In genomic region chr1:196355206-196355786, GRCh38 we compare ENCODE assay signal across 10 cellular contexts.
DNase-seq lines count a peak whose midpoint lies in the region; ATAC-seq and TF ChIP-seq lines count a peak whose summit lies in the region.
"Had no signal": no experiment of that assay in that cellular context is flagged by ENCODE, and none has a peak within 500 bp of the region (broad histone marks: within the 10 kb centered on the region; RNA-seq: fewer than 3 reads in every experiment).

No MANE protein-coding gene starts in this region.

- DNase-seq in left ventricle myocardium inferior (no peak), right cardiac atrium (no peak), RWPE1 (ENCODE audit: low spot score) (peak; percentile 43), ecto neural progenitor cell (ENCODE audit: low spot score) (no peak), epidermal melanocyte (ENCODE audit: insufficient read length, low spot score) (no peak)
- DNase-seq: activated naive CD8-positive, alpha-beta T cell treated with anti-CD3 and anti-CD28 coated beads, Interleukin-2, amount 10 ng/mL, durations not matched to agents 7 days and 5 days; retina had no signal

- 53% methylated on average over 3 of the region's 3 CpGs for WGBS in right cardiac atrium
- 70 to 78% methylated on average over 3 of the region's 3 CpGs for WGBS in gastroesophageal sphincter (ENCODE audit: low coverage in 1 of 2), 2 donors

- intact Hi-C loops in left ventricle myocardium inferior (cut with micrococcal nuclease) = no loop called here
- intact Hi-C loops in right cardiac atrium (cut with DNase I) = no loop called here

- H3K4me1 ChIP-seq in left ventricle myocardium inferior (no peaks in the 10 kb centered on the region), right cardiac atrium (ENCODE audit: control insufficient read depth, insufficient read depth, low read length) (no peaks in the 10 kb centered on the region), gastroesophageal sphincter (peaks cover 0 to 16% (median 0%) of the 10 kb centered on the region in 3 donors)

- TF ChIP-seq POLR2A in gastroesophageal sphincter (IDR thresholded peaks at IDR 0.05) = no peak

- POLR2A ChIA-PET in RWPE1 (lab: Yijun Ruan, JAX; ENCODE audit: low non-redundant PET) = no interaction called here

- H3K36me3 ChIP-seq in left ventricle myocardium inferior (no peaks in the 10 kb centered on the region), gastroesophageal sphincter (no peaks in the 10 kb centered on the region)

- TF ChIP-seq CTCF in left ventricle myocardium inferior (IDR thresholded peaks at IDR 0.05; ENCODE audit: borderline replicate concordance) (peak; percentile 51), RWPE1 (conservative IDR thresholded peaks at IDR 0.05; ENCODE audit: low read depth) (peak; percentile 56), gastroesophageal sphincter (IDR thresholded peaks at IDR 0.05) (peak; percentile 48 to 70 (median 68))

- no peak overlapping the region for H3K4me3 ChIP-seq in left ventricle myocardium inferior
- H3K4me3 ChIP-seq in right cardiac atrium (ENCODE audit: low read length) = no peak overlapping the region
- H3K4me3 ChIP-seq in gastroesophageal sphincter = no peak overlapping the region

- H3K27me3 ChIP-seq in left ventricle myocardium inferior (ENCODE audit: low read depth) = no peaks in the 10 kb centered on the region
- H3K27me3 ChIP-seq in right cardiac atrium (ENCODE audit: control insufficient read depth, insufficient read depth) = no peaks in the 10 kb centered on the region
- no peaks in the 10 kb centered on the region for H3K27me3 ChIP-seq in gastroesophageal sphincter

- H3K9me3 ChIP-seq in left ventricle myocardium inferior (replicated peaks) = no peaks in the 10 kb centered on the region
- no peaks in the 10 kb centered on the region for H3K9me3 ChIP-seq in right cardiac atrium (ENCODE audit: control insufficient read depth, low read length)
- H3K9me3 ChIP-seq in gastroesophageal sphincter = no peaks in the 10 kb centered on the region

- ATAC-seq in right cardiac atrium = no peak
- ATAC-seq in gastroesophageal sphincter = no peak
- no peak for ATAC-seq in esophagus mucosa
- no peak for ATAC-seq in HG02973 (IDR thresholded peaks at IDR 0.05; ENCODE audit: unreplicated experiment)

- TF ChIP-seq EP300 in gastroesophageal sphincter (IDR thresholded peaks at IDR 0.05) = no peak

- no peak overlapping the region for H3K27ac ChIP-seq in left ventricle myocardium inferior (replicated peaks)
- H3K27ac ChIP-seq in right cardiac atrium (ENCODE audit: low read length) = no peak overlapping the region
- H3K27ac ChIP-seq in RWPE1 = no peak overlapping the region
- H3K27ac ChIP-seq in gastroesophageal sphincter = no peak overlapping the region

- CTCF ChIA-PET in RWPE1 (lab: Yijun Ruan, JAX) = interaction anchor here (0.6 to 2.7 kb wide), 22 partner anchors 9 to 1113 kb away, joined by 3 to 35 read pairs (median 4); no protein-coding TSS in a partner anchor
